ENCODE assay signal across 24 cellular contexts in the genomic region with DNA sequence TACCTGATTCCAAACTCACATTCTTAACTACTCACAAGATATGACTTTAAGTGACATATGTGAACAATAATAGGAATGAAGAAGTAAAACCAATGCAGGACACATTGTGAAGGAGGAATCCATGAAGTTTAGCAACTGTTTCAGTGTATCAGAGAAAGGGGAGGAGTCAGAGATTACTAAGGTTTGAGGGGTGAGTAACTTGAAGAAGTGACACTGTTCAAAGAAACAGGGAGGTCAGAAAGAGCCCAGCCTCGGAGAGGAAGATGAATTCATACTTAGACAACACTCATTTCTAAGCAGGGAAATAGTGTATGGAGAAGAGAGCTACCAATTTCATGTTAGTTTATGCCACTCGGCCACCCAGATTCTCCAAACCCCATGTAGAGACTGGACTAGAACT. TPM values are rescaled to one million over a fixed set of nuclear protein-coding genes. Genes with fewer than 3 reads are reported as not detected.
A peak's percentile ranks its signal among the peaks of the same experiment; 100 is the strongest.
DNase-seq lines count a peak whose midpoint lies in the region; ATAC-seq and TF ChIP-seq lines count a peak whose summit lies in the region.
"Had no signal": no experiment of that assay in that cellular context is flagged by ENCODE, and none has a peak within 500 bp of the region (broad histone marks: within the 10 kb centered on the region; RNA-seq: fewer than 3 reads in every experiment).

No MANE protein-coding gene starts in this region.

- H3K27ac ChIP-seq in IMR-90 (ENCODE audit: insufficient read depth, low read length) = no peak overlapping the region
- no peak overlapping the region for H3K27ac ChIP-seq in body of pancreas
- H3K27ac ChIP-seq: A549, heart right ventricle, ovary, spleen, thyroid gland, WERI-Rb-1 had no signal

- no peak overlapping the region for H3K18ac ChIP-seq in IMR-90 (ENCODE audit: low read depth, low read length)

- no peak overlapping the region for H2BK15ac ChIP-seq in IMR-90 (ENCODE audit: low read depth, low read length)

- no peaks in the 10 kb centered on the region for H3K4me1 ChIP-seq in IMR-90 (ENCODE audit: control insufficient read depth, insufficient read depth, low read length)
- H3K4me1 ChIP-seq in body of pancreas = no peaks in the 10 kb centered on the region
- H3K4me1 ChIP-seq: A549, heart right ventricle, spleen, thyroid gland had no signal

- no peak overlapping the region for H3K4me2 ChIP-seq in IMR-90 (ENCODE audit: low read depth, low read length)
- H3K4me2 ChIP-seq: A549, GM23338 had no signal

- intact Hi-C loops in IMR-90 (cut with micrococcal nuclease) = no loop called here
- intact Hi-C loops in left ventricle myocardium superior (cut with micrococcal nuclease) = no loop called here
- intact Hi-C loops in body of pancreas (cut with DNase I) = no loop called here

- no peak for TF ChIP-seq RAD21 in IMR-90 (IDR thresholded peaks at IDR 0.05; ENCODE audit: low read length)

- H3K9me1 ChIP-seq in IMR-90 (ENCODE audit: insufficient read depth, low read length) = no peaks in the 10 kb centered on the region

- H3K14ac ChIP-seq in IMR-90 (replicated peaks; ENCODE audit: low read depth, low read length) = no peak overlapping the region

- H3K23ac ChIP-seq in IMR-90 (ENCODE audit: low read depth, low read length) = no peak overlapping the region

- TF ChIP-seq POLR2A in IMR-90 (IDR thresholded peaks at IDR 0.05; ENCODE audit: low read depth, low read length) (no peak), body of pancreas (IDR thresholded peaks at IDR 0.05) (no peak)

- no peaks in the 10 kb centered on the region for H3K36me3 ChIP-seq in IMR-90 (ENCODE audit: control insufficient read depth, insufficient read depth, low read length)
- H3K36me3 ChIP-seq in body of pancreas (replicated peaks in 1 of 2; ENCODE audit: insufficient read depth in 1 of 2, low read depth in 2 of 2) = no peaks in the 10 kb centered on the region
- H3K36me3 ChIP-seq: heart right ventricle, ovary, spleen, thyroid gland, WERI-Rb-1 had no signal

- H2BK120ac ChIP-seq in IMR-90 (ENCODE audit: low read depth, low read length) = no peak overlapping the region

- H2BK5ac ChIP-seq in IMR-90 (ENCODE audit: low read depth, low read length, poor library complexity, severe bottlenecking) = no peak overlapping the region

- H3K4me3 ChIP-seq in IMR-90 (ENCODE audit: insufficient read depth, low read depth, low read length) = no peak overlapping the region
- no peak overlapping the region for H3K4me3 ChIP-seq in fibroblast of the aortic adventitia (ENCODE audit: low read depth, low read length)
- no peak overlapping the region for H3K4me3 ChIP-seq in body of pancreas
- H3K4me3 ChIP-seq: A549, GM23338, heart right ventricle, ovary, spleen, thyroid gland had no signal

- CTCF ChIA-PET in IMR-90 (lab: Yijun Ruan, JAX) = no interaction called here

- no peak overlapping the region for H4K91ac ChIP-seq in IMR-90 (ENCODE audit: insufficient read depth, low read depth, low read length)

- dilution Hi-C loops in IMR-90 (cut with HindIII; ENCODE audit: low sequenced_read_pairs, unreplicated experiment) = no loop called here

- BruUV-seq in IMR-90 (replicated peaks; lab: Mats Ljungman, UMichigan) = no TSS peak

- H2AFZ ChIP-seq in IMR-90 (replicated peaks; ENCODE audit: low read length, poor library complexity) = no peak overlapping the region
- H2AFZ ChIP-seq: GM23338 had no signal

- no peak overlapping the region for H3K4ac ChIP-seq in IMR-90 (ENCODE audit: low read depth, low read length)

- in situ Hi-C loops in IMR-90 (cut with MboI; ENCODE audit: low sequenced_read_pairs) = no loop called here

- H2AK9ac ChIP-seq in IMR-90 (replicated peaks; ENCODE audit: low read depth, low read length, poor library complexity) = no peak overlapping the region

- H4K20me1 ChIP-seq in IMR-90 (ENCODE audit: insufficient read depth, low read length) = no peaks in the 10 kb centered on the region

- H3K9ac ChIP-seq in IMR-90 (ENCODE audit: low read depth, low read length) = no peak overlapping the region

- H3K27me3 ChIP-seq in IMR-90 (ENCODE audit: control insufficient read depth, insufficient read depth, low read length) (peaks cover 8% of the 10 kb centered on the region), body of pancreas (no peaks in the 10 kb centered on the region)
- H3K27me3 ChIP-seq: ovary, thyroid gland had no signal

- no peak overlapping the region for H4K8ac ChIP-seq in IMR-90 (ENCODE audit: low read depth in 2 of 2, low read length in 2 of 2)

- H3K9me3 ChIP-seq in IMR-90 (ENCODE audit: control insufficient read depth, insufficient read depth, low read length) = no peaks in the 10 kb centered on the region
- H3K9me3 ChIP-seq in body of pancreas = no peaks in the 10 kb centered on the region
- H3K9me3 ChIP-seq: A549, ovary, spleen, thyroid gland had no signal

- no CpG with 5 or more reads among the region's 2 CpGs for WGBS in IMR-90 (ENCODE audit: extremely low coverage in 2 of 2, insufficient read length in 1 of 2), 2 experiments
- WGBS in body of pancreas, 2 donors = 64 to 65% methylated on average over 2 of the region's 2 CpGs

- peak; percentile 42; the same call in 1 of the 2 replicates for ATAC-seq in IMR-90 (ENCODE audit: low read depth)
- no peak for ATAC-seq in left ventricle myocardium superior
- no peak for ATAC-seq in body of pancreas
- ATAC-seq: A549; GM23338; heart right ventricle; natural killer cell treated with Interleukin-12 subunit alpha and Interleukin-12 subunit beta and Interleukin-15 and Interleukin-18, amount 100 ng/mL, for 72 hours; stimulated activated naive CD8-positive, alpha-beta T cell treated with anti-CD3 and anti-CD28 coated beads, Interleukin-15, Interleukin-2, amounts not matched to agents 100 U/mL and 50 U/mL, for 24 hours had no signal

- no peak overlapping the region for H2BK20ac ChIP-seq in IMR-90 (ENCODE audit: low read depth, low read length)

- POLR2A ChIA-PET in IMR-90 (lab: Charles Lee; ENCODE audit: unreplicated experiment) = no interaction called here

- no peak overlapping the region for H2AK5ac ChIP-seq in IMR-90 (ENCODE audit: low read depth, low read length)

- DNase-seq in AG08396 (ENCODE audit: low spot score) (peak; percentile 11), IMR-90 (peak; percentile 32), RKO (ENCODE audit: low spot score) (peak; percentile 14), fibroblast of the aortic adventitia (ENCODE audit: low read depth) (peak; percentile 5), left ventricle myocardium superior (no peak), DMS153 (lab: John Stamatoyannopoulos, UW) (no peak), body of pancreas (no peak)
- no peak for DNase-seq in activated T-cell treated with anti-CD3 and anti-CD28 coated beads, Interleukin-2, amount 50 U/mL, for 1 hour
- DNase-seq: activated CD4-positive, alpha-beta T cell treated with anti-CD3 and anti-CD28 coated beads, Interleukin-2, amount 50 U/mL, for 48 hours; amygdala; heart right ventricle; NCI-H1436; NCI-H510A; ovary; spleen; stimulated activated CD4-positive, alpha-beta T cell treated with anti-CD3 and anti-CD28 coated beads, Interleukin-4, amount 100 ng/mL, for 24 hours; stimulated activated naive CD8-positive, alpha-beta T cell treated with anti-CD3 and anti-CD28 coated beads, Interleukin-15, Interleukin-2, amounts not matched to agents 100 U/mL and 50 U/mL, for 24 hours; thyroid gland; WERI-Rb-1 had no signal

- no peak overlapping the region for H4K5ac ChIP-seq in IMR-90 (ENCODE audit: low read depth, low read length)

- TF ChIP-seq CTCF in IMR-90 (conservative IDR thresholded peaks at IDR 0.05; ENCODE audit: low read depth, low read length) (no peak), fibroblast of the aortic adventitia (IDR thresholded peaks at IDR 0.05; ENCODE audit: insufficient read depth, low read length) (no peak), body of pancreas (IDR thresholded peaks at IDR 0.05) (no peak)

- H3K56ac ChIP-seq in IMR-90 (ENCODE audit: extremely low read depth, insufficient read depth, low read length) = no peak overlapping the region

- no peaks in the 10 kb centered on the region for H3K79me1 ChIP-seq in IMR-90 (ENCODE audit: low read depth in 1 of 2, low read length in 2 of 2)

TF ChIP-seq in IMR-90, 13 proteins besides CTCF, POLR2A, EP300 and RAD21 (continues in another document):
- TF ChIP-seq CEBPB (IDR thresholded peaks at IDR 0.05; ENCODE audit: low read depth, low read length) = no peak

RNA-seq across cellular contexts. Expression of a gene that starts 28.1 kb away (rescaled TPM):
- total RNA-seq in IMR-90 (2012; rRNA removed) (30.3 and 45.3 TPM in 2 replicates), fibroblast of the aortic adventitia (ENCODE audit: low replicate concordance) (17.9 and 51.6 TPM in 2 replicates), left ventricle myocardium superior (35.9 TPM), body of pancreas (10 to 100 TPM; 17.9 to 26.7 TPM)
- polyA plus RNA-seq in IMR-90 (2012; rRNA removed) = 27.2 and 28.4 TPM in 2 replicates
- polyA plus RNA-seq in IMR-90 (2012; cell fraction: cytosol; rRNA removed) = 12.7 and 42.8 TPM in 2 replicates
- polyA plus RNA-seq in IMR-90 (2012; cell fraction: nucleus; rRNA removed; ENCODE audit: low replicate concordance) = 3.8 and 13.9 TPM in 2 replicates

RNA-seq across cellular contexts. Expression of a gene that starts 52.6 kb away (rescaled TPM):
- total RNA-seq in IMR-90 (2012; rRNA removed) (not detected in 2 replicates), fibroblast of the aortic adventitia (ENCODE audit: low replicate concordance) (not detected in 2 replicates), left ventricle myocardium superior (not detected), body of pancreas (not detected)
- not detected in 2 replicates for polyA plus RNA-seq in IMR-90 (2012; rRNA removed)
- polyA plus RNA-seq in IMR-90 (2012; cell fraction: cytosol; rRNA removed) = not detected in 2 replicates
- not detected in 2 replicates for polyA plus RNA-seq in IMR-90 (2012; cell fraction: nucleus; rRNA removed; ENCODE audit: low replicate concordance)
- total RNA-seq: cardiac septum; GM23338; natural killer cell treated with Interleukin-12 subunit alpha and Interleukin-12 subunit beta and Interleukin-15 and Interleukin-18, amount 100 ng/mL, for 72 hours had no signal
- polyA plus RNA-seq: A549, BJ, GM23338, heart right ventricle had no signal

RNA-seq across cellular contexts. Expression of a gene that starts 55.3 kb away (rescaled TPM):
- total RNA-seq in IMR-90 (2012; rRNA removed) = under 0.01 and 0.56 TPM in 2 replicates
- 0.56 TPM in 1 of 2 replicates, not detected in the other for polyA plus RNA-seq in IMR-90 (2012; rRNA removed)
- polyA plus RNA-seq in IMR-90 (2012; cell fraction: cytosol; rRNA removed) = not detected in 2 replicates
- polyA plus RNA-seq in IMR-90 (2012; cell fraction: nucleus; rRNA removed; ENCODE audit: low replicate concordance) = 0.42 TPM in 1 of 2 replicates, not detected in the other
- total RNA-seq in fibroblast of the aortic adventitia (ENCODE audit: low replicate concordance) = 0.41 and 3.0 TPM in 2 replicates
- 1.7 TPM for total RNA-seq in left ventricle myocardium superior
- under 1 TPM in 1 of 2 donors, not detected in 1; under 0.01 TPM for total RNA-seq in body of pancreas
- total RNA-seq: GM23338 had no signal

RNA-seq across cellular contexts. Expression of a gene that starts 55.5 kb away (rescaled TPM):
- total RNA-seq in IMR-90 (2012; rRNA removed) = 30.8 and 36.4 TPM in 2 replicates
- 128 and 162 TPM in 2 replicates for polyA plus RNA-seq in IMR-90 (2012; rRNA removed)
- polyA plus RNA-seq in IMR-90 (2012; cell fraction: cytosol; rRNA removed) = 130 and 137 TPM in 2 replicates
- 27.7 and 58.0 TPM in 2 replicates for polyA plus RNA-seq in IMR-90 (2012; cell fraction: nucleus; rRNA removed; ENCODE audit: low replicate concordance)
- 1.6 and 54.1 TPM in 2 replicates for total RNA-seq in fibroblast of the aortic adventitia (ENCODE audit: low replicate concordance)
- 213 TPM for total RNA-seq in left ventricle myocardium superior
- 10 to 100 TPM; 12.7 to 28.0 TPM for total RNA-seq in body of pancreas

Comparison
In these comparisons a context has a peak if more than half of its experiments do, and no peak if none do; other contexts are left out.
1. DNase-seq: peak in AG08396 (single experiment), IMR-90 (single experiment), RKO (single experiment) and fibroblast of the aortic adventitia (single experiment); none in left ventricle myocardium superior (single experiment), activated T-cell treated with anti-CD3 and anti-CD28 coated beads, Interleukin-2, amount 50 U/mL, for 1 hour (single experiment), DMS153 (single experiment) and body of pancreas (0 of 4).